16 cellular contexts compared by ENCODE assay signal in the genomic region with DNA sequence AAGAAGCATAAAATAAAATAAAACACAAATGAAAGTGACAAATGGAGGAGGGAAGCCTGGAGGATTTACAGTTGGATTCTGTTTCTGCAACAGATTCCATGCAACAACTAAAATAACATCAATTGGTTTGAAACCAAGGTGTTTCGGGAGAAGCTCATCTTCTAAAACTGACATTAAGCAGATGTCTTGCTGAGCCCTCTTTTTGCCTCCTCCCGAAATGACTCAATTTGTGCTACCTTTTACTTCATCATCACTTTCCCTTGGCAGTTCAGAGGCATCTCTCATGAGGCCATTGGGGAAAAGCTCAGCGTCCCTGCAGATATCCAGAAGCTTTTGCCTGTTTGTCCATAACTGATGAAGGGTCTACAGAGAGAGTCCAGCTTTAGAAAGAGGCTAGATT.
DNase-seq lines count a peak whose midpoint lies in the region; ATAC-seq, FAIRE-seq and TF ChIP-seq lines count a peak whose summit lies in the region.
"Had no signal": no experiment of that assay in that cellular context is flagged by ENCODE, and none has a peak within 500 bp of the region (broad histone marks: within the 10 kb centered on the region; RNA-seq: fewer than 3 reads in every experiment).

No MANE protein-coding gene starts in this region.

- DNase-seq in activated CD4-positive, alpha-beta T cell treated with anti-CD3 and anti-CD28 coated beads for 36 hours, result no peak
- DNase-seq in activated CD4-positive, alpha-beta T cell treated with anti-CD3 and anti-CD28 coated beads, Interleukin-2, amount 50 U/mL, for 1 hour, result no peak
- DNase-seq in astrocyte (ENCODE audit: low read depth) (no peak), stomach (no peak), GM20000 (ENCODE audit: low spot score) (no peak), NCI-H345 (lab: John Stamatoyannopoulos, UW) (no peak)
- no peak for DNase-seq in stimulated activated CD4-positive, alpha-beta T cell treated with anti-CD3 and anti-CD28 coated beads, Interleukin-4, amount 100 ng/mL, for 1 hour
- DNase-seq: activated CD4-positive, alpha-beta T cell treated with anti-CD3 and anti-CD28 coated beads, Interleukin-2, amount 10 ng/mL, durations not matched to agents 7 days and 5 days; activated T-cell treated with anti-CD3 and anti-CD28 coated beads, Interleukin-2, amount 50 U/mL, for 24 hours; CD4-positive, alpha-beta memory T cell; NCI-H1694; NCI-H524; trophoblast cell had no signal

- intact Hi-C loops in activated CD4-positive, alpha-beta T cell treated with anti-CD3 and anti-CD28 coated beads for 36 hours (cut with DNase I, micrococcal nuclease), result no loop called here
- intact Hi-C loops in stomach (cut with DNase I; ENCODE audit: low total_unique reads), result no loop called here

- H3K79me2 ChIP-seq in astrocyte (ENCODE audit: insufficient read depth, low read length), result no peaks in the 10 kb centered on the region

- no peak for TF ChIP-seq CTCF in astrocyte (IDR thresholded peaks at IDR 0.05; ENCODE audit: insufficient read depth, low read depth, low read length)
- no peak for TF ChIP-seq CTCF in stomach (IDR thresholded peaks at IDR 0.05)
- no peak for TF ChIP-seq CTCF in GM20000 (IDR thresholded peaks at IDR 0.05; ENCODE audit: extremely low read depth, missing control alignments)

- no peaks in the 10 kb centered on the region for H3K27me3 Mint-ChIP-seq in activated CD4-positive, alpha-beta T cell treated with anti-CD3 and anti-CD28 coated beads for 36 hours
- H3K27me3 Mint-ChIP-seq in astrocyte (ENCODE audit: low read depth, unreplicated experiment), result peaks cover 6% of the 10 kb centered on the region

- H3K27me3 ChIP-seq in astrocyte (ENCODE audit: insufficient read depth, low read length) (no peaks in the 10 kb centered on the region), layer of hippocampus (ENCODE audit: control insufficient read depth, insufficient read depth, low read length) (no peaks in the 10 kb centered on the region), stomach (no peaks in the 10 kb centered on the region)

- peak overlapping the region; percentile 67 for H3K27ac ChIP-seq in astrocyte (ENCODE audit: low read depth, low read length)
- H3K27ac ChIP-seq in layer of hippocampus (ENCODE audit: low read depth, low read length), result peak overlapping the region; percentile 27
- peak overlapping the region in 4 of 5 donors; percentile 59 to 80 (median 74) for H3K27ac ChIP-seq in stomach
- H3K27ac ChIP-seq: RWPE1 had no signal

- H3K36me3 Mint-ChIP-seq in activated CD4-positive, alpha-beta T cell treated with anti-CD3 and anti-CD28 coated beads for 36 hours (ENCODE audit: low read depth), result no peaks in the 10 kb centered on the region
- no peaks in the 10 kb centered on the region for H3K36me3 Mint-ChIP-seq in astrocyte (ENCODE audit: low read depth, unreplicated experiment)
- H3K36me3 Mint-ChIP-seq: CD4-positive, alpha-beta memory T cell; mesothelial cell of epicardium had no signal

- H3K4me2 ChIP-seq in astrocyte (ENCODE audit: low read length), result peak overlapping the region; percentile 68

- FAIRE-seq in astrocyte (lab: Jason Lieb, UNC), result no peak

- POLR2A ChIA-PET in activated CD4-positive, alpha-beta T cell treated with anti-CD3 and anti-CD28 coated beads for 36 hours (lab: Charles Lee), result interaction anchor here (1.5 kb wide), 1 partner anchor 16 kb away, joined by 3 read pairs; no protein-coding TSS in a partner anchor

- no peak for TF ChIP-seq POLR2A in stomach (IDR thresholded peaks at IDR 0.05)

- CTCF ChIA-PET in activated CD4-positive, alpha-beta T cell treated with anti-CD3 and anti-CD28 coated beads for 36 hours (lab: Charles Lee), result interaction anchor here (0.7 to 1.4 kb wide), 10 partner anchors 10 to 149 kb away, joined by 3 to 5 read pairs (median 4); no protein-coding TSS in a partner anchor

- H3K4me1 ChIP-seq in astrocyte (ENCODE audit: insufficient read depth, low read length), result peaks cover 41% of the 10 kb centered on the region
- peaks cover 4 to 51% (median 30%) of the 10 kb centered on the region in 4 donors for H3K4me1 ChIP-seq in stomach

- H3K9me3 Mint-ChIP-seq in activated CD4-positive, alpha-beta T cell treated with anti-CD3 and anti-CD28 coated beads for 36 hours (ENCODE audit: low read depth), result no peaks in the 10 kb centered on the region
- H3K9me3 Mint-ChIP-seq in astrocyte (ENCODE audit: unreplicated experiment), result peaks cover 4% of the 10 kb centered on the region
- H3K9me3 Mint-ChIP-seq: activated CD4-positive, alpha-beta T cell treated with anti-CD3 and anti-CD28 coated beads, Interleukin-2, amount 10 ng/mL, durations not matched to agents 7 days and 5 days; activated T-cell treated with anti-CD3 and anti-CD28 coated beads, Interleukin-2, amount 50 U/mL, for 24 hours; CD4-positive, alpha-beta memory T cell; mesothelial cell of epicardium had no signal

- no peak overlapping the region for H3K27ac Mint-ChIP-seq in activated CD4-positive, alpha-beta T cell treated with anti-CD3 and anti-CD28 coated beads for 36 hours
- peak overlapping the region; percentile 94 for H3K27ac Mint-ChIP-seq in astrocyte (ENCODE audit: unreplicated experiment)
- H3K27ac Mint-ChIP-seq: activated CD4-positive, alpha-beta T cell treated with anti-CD3 and anti-CD28 coated beads, Interleukin-2, amount 10 ng/mL, durations not matched to agents 7 days and 5 days; CD4-positive, alpha-beta memory T cell had no signal

- no peak for TF ChIP-seq EP300 in stomach (IDR thresholded peaks at IDR 0.05)

- H2AFZ ChIP-seq in astrocyte (ENCODE audit: low read depth, low read length), result no peak overlapping the region

- peak overlapping the region; percentile 7 for H3K9ac ChIP-seq in astrocyte (ENCODE audit: low read length)

- ATAC-seq in activated CD4-positive, alpha-beta T cell treated with anti-CD3 and anti-CD28 coated beads for 36 hours, result peak; percentile 63

- H3K4me1 Mint-ChIP-seq in activated CD4-positive, alpha-beta T cell treated with anti-CD3 and anti-CD28 coated beads for 36 hours, result peaks cover 45% of the 10 kb centered on the region
- peaks cover 46% of the 10 kb centered on the region for H3K4me1 Mint-ChIP-seq in astrocyte (ENCODE audit: low read depth, unreplicated experiment)

- 74 to 90% (median 85%) methylated on average over 3 of the region's 3 CpGs for WGBS in stomach, 5 donors

- no peak overlapping the region for H3K4me3 ChIP-seq in astrocyte (ENCODE audit: insufficient read depth, low read depth, low read length)
- no peak overlapping the region for H3K4me3 ChIP-seq in stomach

- H3K9me3 ChIP-seq in astrocyte (ENCODE audit: insufficient read depth, low read depth, low read length) (no peaks in the 10 kb centered on the region), stomach (no peaks in the 10 kb centered on the region)

- no peaks in the 10 kb centered on the region for H4K20me1 ChIP-seq in astrocyte (ENCODE audit: insufficient read depth, low read length)

- H3K4me3 Mint-ChIP-seq in activated CD4-positive, alpha-beta T cell treated with anti-CD3 and anti-CD28 coated beads for 36 hours, result no peak overlapping the region
- H3K4me3 Mint-ChIP-seq in astrocyte (ENCODE audit: unreplicated experiment), result no peak overlapping the region
- H3K4me3 Mint-ChIP-seq: activated CD4-positive, alpha-beta T cell treated with anti-CD3 and anti-CD28 coated beads, Interleukin-2, amount 10 ng/mL, durations not matched to agents 7 days and 5 days; activated T-cell treated with anti-CD3 and anti-CD28 coated beads, Interleukin-2, amount 50 U/mL, for 24 hours; CD4-positive, alpha-beta memory T cell; mesothelial cell of epicardium had no signal

- H3K36me3 ChIP-seq in astrocyte (ENCODE audit: insufficient read depth, low read length) (no peaks in the 10 kb centered on the region), stomach (no peaks in the 10 kb centered on the region)
